ENCODE assay signal across 20 cellular contexts in genomic region chr12:3961573-3961972, GRCh38.
"Had no signal": no experiment of that assay in that cellular context is flagged by ENCODE, and none has a peak within 500 bp of the region (broad histone marks: within the 10 kb centered on the region; RNA-seq: fewer than 3 reads in every experiment).

No MANE protein-coding gene starts in this region.

- H3K4me3 ChIP-seq: esophagus muscularis mucosa, left lung, pancreas, testis, uterus had no signal

- H3K27me3 Mint-ChIP-seq: activated CD4-positive, alpha-beta memory T cell treated with anti-CD3 and anti-CD28 coated beads for 36 hours; brain; stimulated activated naive CD8-positive, alpha-beta T cell treated with anti-CD3 and anti-CD28 coated beads, Interleukin-15, amount 100 ng/mL, for 72 hours had no signal

- H3K27ac Mint-ChIP-seq: activated T-helper 1 cell treated with anti-CD3 and anti-CD28 coated beads, Interleukin-12 subunit alpha, Interleukin-12 subunit beta, Interleukin-2, Interleukin-4 antibody, amounts not matched to agents 30 ng/mL and 10 ng/mL and 1 ng/mL, durations not matched to agents 14 hours and 24 hours and 36 hours; brain; memory B cell had no signal

- H3K27ac ChIP-seq: esophagus muscularis mucosa, left lung, pancreas, testis, uterus had no signal

- H3K9me3 Mint-ChIP-seq: activated CD4-positive, alpha-beta memory T cell treated with anti-CD3 and anti-CD28 coated beads for 36 hours; activated T-helper 1 cell treated with anti-CD3 and anti-CD28 coated beads, Interleukin-12 subunit alpha, Interleukin-12 subunit beta, Interleukin-2, Interleukin-4 antibody, amounts not matched to agents 30 ng/mL and 10 ng/mL and 1 ng/mL, durations not matched to agents 14 hours and 24 hours and 36 hours; brain; memory B cell; neural crest cell; stimulated activated naive CD8-positive, alpha-beta T cell treated with anti-CD3 and anti-CD28 coated beads, Interleukin-15, amount 100 ng/mL, for 72 hours had no signal

- H3K4me1 ChIP-seq: esophagus muscularis mucosa, left lung, pancreas, uterus had no signal

- H3K4me3 Mint-ChIP-seq: activated CD4-positive, alpha-beta memory T cell treated with anti-CD3 and anti-CD28 coated beads for 36 hours; activated T-helper 1 cell treated with anti-CD3 and anti-CD28 coated beads, Interleukin-12 subunit alpha, Interleukin-12 subunit beta, Interleukin-2, Interleukin-4 antibody, amounts not matched to agents 30 ng/mL and 10 ng/mL and 1 ng/mL, durations not matched to agents 14 hours and 24 hours and 36 hours; brain; memory B cell; neural crest cell had no signal

- FAIRE-seq: endometrium, islet of Langerhans, pancreas had no signal

- H3K36me3 ChIP-seq: esophagus muscularis mucosa, left lung, pancreas, uterus had no signal

- H3K27me3 ChIP-seq: pancreas, testis, uterus had no signal

- H3K36me3 Mint-ChIP-seq: activated CD4-positive, alpha-beta memory T cell treated with anti-CD3 and anti-CD28 coated beads for 36 hours; brain had no signal

- DNase-seq: activated CD4-positive, alpha-beta memory T cell treated with anti-CD3 and anti-CD28 coated beads for 36 hours; activated CD8-positive, alpha-beta memory T cell treated with anti-CD3 and anti-CD28 coated beads, Interleukin-2, amount 50 U/mL, for 4 hours; activated naive CD4-positive, alpha-beta T cell treated with anti-CD3 and anti-CD28 coated beads, Interleukin-2, amount 50 U/mL, for 16 hours; amygdala; cerebellar nuclear complex; head of caudate nucleus; left lung; pancreas; retina; stimulated activated CD4-positive, alpha-beta T cell treated with anti-CD3 and anti-CD28 coated beads, Interleukin-4, amount 100 ng/mL, for 4 hours; stimulated activated naive CD8-positive, alpha-beta T cell treated with anti-CD3 and anti-CD28 coated beads, Interleukin-15, amount 100 ng/mL, for 72 hours; testis; uterus had no signal

- ATAC-seq: left lung; pancreas; stimulated activated naive CD8-positive, alpha-beta T cell treated with anti-CD3 and anti-CD28 coated beads, Interleukin-15, amount 100 ng/mL, for 72 hours had no signal

- H3K9me3 ChIP-seq: esophagus muscularis mucosa, left lung, pancreas, testis, uterus had no signal
